ENCODE assay signal across 10 cellular contexts in the genomic region with DNA sequence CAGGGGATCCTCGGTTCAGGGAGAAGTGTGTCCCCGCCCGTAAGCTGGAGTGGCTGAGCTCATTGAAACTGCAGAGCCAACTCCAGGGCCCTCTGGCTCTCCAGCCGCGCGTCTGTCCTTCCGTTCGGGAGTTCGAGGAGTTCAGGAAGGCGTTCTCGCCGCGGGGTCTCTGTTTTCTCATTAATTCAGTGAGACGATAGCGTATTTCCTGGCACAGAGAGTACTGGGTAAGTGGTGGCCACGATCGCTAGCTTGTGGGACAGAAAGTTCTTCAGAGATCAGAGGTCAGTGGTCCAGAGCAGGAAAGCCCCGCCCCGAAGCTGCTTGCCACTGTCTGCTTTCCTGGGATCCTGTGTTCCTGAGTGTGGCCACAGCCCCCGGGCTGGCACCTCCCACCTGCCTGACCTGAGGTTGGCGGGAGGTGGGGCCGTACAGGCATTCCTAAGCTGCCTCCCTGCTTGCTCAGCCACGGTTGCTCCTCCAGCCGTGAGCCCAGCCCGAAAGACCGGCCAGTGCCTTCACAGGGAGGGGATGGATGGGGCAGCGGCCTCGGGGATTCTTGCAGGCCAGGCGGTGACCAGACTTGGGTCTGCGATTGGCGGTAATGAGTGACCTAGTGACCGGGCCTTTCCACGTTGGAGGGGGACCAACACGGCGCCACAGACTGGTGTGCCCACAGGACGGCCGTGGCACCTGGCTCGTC. TPM values are rescaled to one million over a fixed set of nuclear protein-coding genes. Genes with fewer than 3 reads are reported as not detected.
DNase-seq lines count a peak whose midpoint lies in the region; ATAC-seq and TF ChIP-seq lines count a peak whose summit lies in the region.
"Had no signal": no experiment of that assay in that cellular context is flagged by ENCODE, and none has a peak within 500 bp of the region (broad histone marks: within the 10 kb centered on the region; RNA-seq: fewer than 3 reads in every experiment).

No MANE protein-coding gene starts in this region.

- H3K36me3 Mint-ChIP-seq in type B pancreatic cell: no peaks in the 10 kb centered on the region

- no peaks in the 10 kb centered on the region for H3K36me3 ChIP-seq in lung (ENCODE audit: control insufficient read depth in 2 of 2, insufficient read depth in 2 of 2, low read length in 2 of 2)

- no peaks in the 10 kb centered on the region for H3K27me3 Mint-ChIP-seq in type B pancreatic cell

- H3K27me3 ChIP-seq in lung (ENCODE audit: control insufficient read depth, insufficient read depth): no peaks in the 10 kb centered on the region

- H3K27ac Mint-ChIP-seq in type B pancreatic cell: peak overlapping the region; percentile 96

- no peaks in the 10 kb centered on the region for H3K9me3 ChIP-seq in lung (ENCODE audit: control insufficient read depth in 2 of 2, insufficient read depth in 1 of 2, low read length in 1 of 2)

- DNase-seq in NCI-H226: peak; percentile 97
- peak; percentile 61 for DNase-seq in dermis blood vessel endothelial cell
- DNase-seq in lung (ENCODE audit: low spot score): peak; percentile 81
- DNase-seq in type B pancreatic cell (ENCODE audit: extremely low spot score, unreplicated experiment): no peak
- DNase-seq in NCI-H2227 (lab: John Stamatoyannopoulos, UW; ENCODE audit: unreplicated experiment): no peak
- no peak for DNase-seq in hippocampal formation (lab: John Stamatoyannopoulos, UW)
- DNase-seq: NCI-H1105 had no signal

- H3K27ac ChIP-seq in lung (ENCODE audit: low read depth in 1 of 2, low read length in 1 of 2): peak overlapping the region; percentile 30 to 92

- peaks cover 7 to 75% of the 10 kb centered on the region in 2 donors for H3K4me1 ChIP-seq in lung (ENCODE audit: control insufficient read depth in 2 of 2, insufficient read depth in 2 of 2, low read length in 2 of 2)

- TF ChIP-seq CTCF in lung (IDR thresholded peaks at IDR 0.05; ENCODE audit: control extremely low read depth, extremely low read depth) (no peak), type B pancreatic cell (conservative IDR thresholded peaks at IDR 0.05) (no peak)

- no peaks in the 10 kb centered on the region for H3K9me3 Mint-ChIP-seq in type B pancreatic cell

- peaks cover 38% of the 10 kb centered on the region for H3K4me1 Mint-ChIP-seq in type B pancreatic cell (ENCODE audit: unreplicated experiment)

- H3K4me3 ChIP-seq in lung: no peak overlapping the region
- H3K4me3 ChIP-seq: GM12878 had no signal

- H3K4me3 Mint-ChIP-seq in type B pancreatic cell: peak overlapping the region; percentile 82

- 52 to 70% methylated on average over 38 of the region's 38 CpGs for WGBS in lung, 2 donors

- ATAC-seq in lung (ENCODE audit: insufficient read depth, low FRiP score): peak; percentile 69
- no peak for ATAC-seq in GM19463 (IDR thresholded peaks at IDR 0.05; ENCODE audit: unreplicated experiment)
- no peak for ATAC-seq in GM21367 (IDR thresholded peaks at IDR 0.05; ENCODE audit: unreplicated experiment)
- ATAC-seq: GM12878 had no signal

RNA-seq across cellular contexts. Expression of a gene that starts 8.9 kb away (rescaled TPM):
- total RNA-seq in dermis blood vessel endothelial cell (27.7 and 53.9 TPM in 2 replicates), lung (100 to 1,000 TPM in 1 of 2 donors, 10 to 100 TPM in 1; 94.3 to 141 TPM), type B pancreatic cell (ENCODE audit: low replicate concordance) (62.7 and 120 TPM in 2 replicates)
- 10 to 100 TPM; 59.2 to 61.2 TPM for polyA plus RNA-seq in lung

RNA-seq across cellular contexts. Expression of a gene that starts 52.2 kb away (rescaled TPM):
- 19.2 and 28.6 TPM in 2 replicates for total RNA-seq in dermis blood vessel endothelial cell
- 10 to 100 TPM; 18.2 to 36.3 TPM for total RNA-seq in lung
- 10 to 100 TPM; 31.5 to 32.9 TPM for polyA plus RNA-seq in lung
- 29.1 and 33.4 TPM in 2 replicates for total RNA-seq in type B pancreatic cell (ENCODE audit: low replicate concordance)

Comparison
In these comparisons a context has a peak if more than half of its experiments do, and no peak if none do; other contexts are left out.
1. DNase-seq: peak in NCI-H226 (single experiment), dermis blood vessel endothelial cell (single experiment) and lung (single experiment); none in type B pancreatic cell (single experiment), NCI-H2227 (single experiment) and hippocampal formation (0 of 2).